ENCODE assay signal across 22 cellular contexts in the genomic region with DNA sequence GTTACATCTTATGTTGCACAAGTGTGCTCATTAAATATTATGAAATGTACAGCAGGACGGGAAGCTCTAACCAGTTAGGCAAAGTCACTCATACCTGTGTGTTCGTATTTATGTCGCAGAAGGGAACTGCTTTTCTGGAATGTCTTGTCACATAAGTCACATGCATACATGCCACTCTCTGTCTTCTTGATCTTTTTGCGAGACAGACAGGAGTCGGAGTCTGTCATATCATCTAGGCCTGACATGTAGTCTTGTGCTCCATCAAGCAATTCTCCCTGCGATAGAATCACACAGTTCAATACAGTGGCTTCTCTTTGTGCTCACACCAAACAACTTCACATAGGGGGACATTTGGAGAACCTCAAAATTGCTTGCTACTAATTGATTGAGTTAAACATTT.
DNase-seq lines count a peak whose midpoint lies in the region; ATAC-seq, FAIRE-seq and TF ChIP-seq lines count a peak whose summit lies in the region.
"Had no signal": no experiment of that assay in that cellular context is flagged by ENCODE, and none has a peak within 500 bp of the region (broad histone marks: within the 10 kb centered on the region; RNA-seq: fewer than 3 reads in every experiment).

No MANE protein-coding gene starts in this region.

- POLR2A ChIA-PET in A549 (lab: Yijun Ruan, JAX) = no interaction called here

- H3K27me3 Mint-ChIP-seq in effector memory CD8-positive, alpha-beta T cell = no peaks in the 10 kb centered on the region
- H3K27me3 Mint-ChIP-seq in stimulated activated memory B cell treated with anti-CD40 and anti-IgM and Interleukin-4, amounts not matched to agents 10 μg/mL and 1 μg/mL and 100 μg/mL, for 72 hours = no peaks in the 10 kb centered on the region

- DNase-seq in A549 (ENCODE audit: low read depth in 1 of 2, low spot score in 1 of 2) (no peak), SK-N-MC (ENCODE audit: low read depth, low spot score) (no peak), NCI-H2227 (lab: John Stamatoyannopoulos, UW; ENCODE audit: unreplicated experiment) (no peak), tibial nerve (ENCODE audit: low spot score in 2 of 2) (no peak), DMS153 (lab: John Stamatoyannopoulos, UW) (no peak)
- no peak for DNase-seq in effector memory CD8-positive, alpha-beta T cell
- DNase-seq: BE2C; CD4-positive, CD25-positive, alpha-beta regulatory T cell; DND-41; KG1; NCI-H1092; NCI-H1436; NCI-H187 treated with DMSO at 0.1 percent for 48 hours; NCI-H2227 treated with DMSO at 0.1 percent for 48 hours; NCI-H510A; NCI-H82 had no signal

- peak overlapping the region; percentile 14 to 39 for H3K27ac Mint-ChIP-seq in effector memory CD8-positive, alpha-beta T cell
- H3K27ac Mint-ChIP-seq in stimulated activated memory B cell treated with anti-CD40 and anti-IgM and Interleukin-4, amounts not matched to agents 10 μg/mL and 1 μg/mL and 100 μg/mL, for 72 hours = no peak overlapping the region
- H3K27ac Mint-ChIP-seq: CD4-positive, CD25-positive, alpha-beta regulatory T cell; GM23338 had no signal

- peaks cover 3 to 7% of the 10 kb centered on the region in 2 donors for H3K4me1 Mint-ChIP-seq in effector memory CD8-positive, alpha-beta T cell (ENCODE audit: low read depth in 2 of 2)
- peaks cover 6% of the 10 kb centered on the region for H3K4me1 Mint-ChIP-seq in stimulated activated memory B cell treated with anti-CD40 and anti-IgM and Interleukin-4, amounts not matched to agents 10 μg/mL and 1 μg/mL and 100 μg/mL, for 72 hours
- H3K4me1 Mint-ChIP-seq: CD4-positive, CD25-positive, alpha-beta regulatory T cell had no signal

- H3K9ac ChIP-seq in SK-N-MC (ENCODE audit: insufficient read length) = no peak overlapping the region

- no peak overlapping the region for H3K27ac ChIP-seq in A549
- H3K27ac ChIP-seq in SK-N-MC = 0 out of 2 replicates have a peak overlapping the region, but pooled peaks have one; percentile 22
- H3K27ac ChIP-seq in neutrophil = peak overlapping the region; percentile 78
- H3K27ac ChIP-seq in tibial nerve = peak overlapping the region in 1 of 4 donors; percentile 31

- H3K9me3 Mint-ChIP-seq in effector memory CD8-positive, alpha-beta T cell = no peaks in the 10 kb centered on the region
- H3K9me3 Mint-ChIP-seq in stimulated activated memory B cell treated with anti-CD40 and anti-IgM and Interleukin-4, amounts not matched to agents 10 μg/mL and 1 μg/mL and 100 μg/mL, for 72 hours = no peaks in the 10 kb centered on the region
- H3K9me3 Mint-ChIP-seq: GM23338 had no signal

- no peak overlapping the region for H3K4me3 ChIP-seq in A549
- no peak overlapping the region for H3K4me3 ChIP-seq in SK-N-MC
- H3K4me3 ChIP-seq in neutrophil (ENCODE audit: low read depth in 1 of 2, low read length in 1 of 2) = no peak overlapping the region
- no peak overlapping the region for H3K4me3 ChIP-seq in tibial nerve
- H3K4me3 ChIP-seq: GM12878, GM23338, HAP-1 had no signal

- ATAC-seq in A549 = no peak
- ATAC-seq in effector memory CD8-positive, alpha-beta T cell (replicated peaks) = no peak
- no peak for ATAC-seq in stimulated activated memory B cell treated with anti-CD40 and anti-IgM and Interleukin-4, amounts not matched to agents 10 μg/mL and 1 μg/mL and 100 μg/mL, for 72 hours
- ATAC-seq: GM12878, GM23338, Right ventricle myocardium inferior had no signal

- TF ChIP-seq CTCF in A549 (IDR thresholded peaks at IDR 0.05) (no peak), neutrophil (IDR thresholded peaks at IDR 0.05) (no peak), tibial nerve (IDR thresholded peaks at IDR 0.05) (no peak)

- TF ChIP-seq RAD21 in A549 (conservative IDR thresholded peaks at IDR 0.05 in 1 of 2, IDR thresholded peaks at IDR 0.05 in 1 of 2) = no peak

- H3K9me3 ChIP-seq in A549 (no peaks in the 10 kb centered on the region), SK-N-MC (ENCODE audit: low read depth, low read length) (no peaks in the 10 kb centered on the region), neutrophil (no peaks in the 10 kb centered on the region), tibial nerve (no peaks in the 10 kb centered on the region)
- H3K9me3 ChIP-seq: BE2C, HAP-1 had no signal

- no peaks in the 10 kb centered on the region for H3K4me1 ChIP-seq in A549
- peaks cover 23% of the 10 kb centered on the region in 2 experiments for H3K4me1 ChIP-seq in neutrophil (ENCODE audit: control insufficient read depth in 1 of 2, insufficient read depth in 1 of 2, low read depth in 1 of 2, low read length in 1 of 2)
- H3K4me1 ChIP-seq in tibial nerve = peaks cover 0 to 9% (median 0%) of the 10 kb centered on the region in 4 donors
- H3K4me1 ChIP-seq: BE2C, HAP-1 had no signal

- no peak overlapping the region for H3K4me3 Mint-ChIP-seq in effector memory CD8-positive, alpha-beta T cell
- no peak overlapping the region for H3K4me3 Mint-ChIP-seq in stimulated activated memory B cell treated with anti-CD40 and anti-IgM and Interleukin-4, amounts not matched to agents 10 μg/mL and 1 μg/mL and 100 μg/mL, for 72 hours
- H3K4me3 Mint-ChIP-seq: CD4-positive, CD25-positive, alpha-beta regulatory T cell; GM23338 had no signal

- no peak overlapping the region for H3K4me2 ChIP-seq in A549
- H3K4me2 ChIP-seq: GM23338 had no signal

- peak; percentile 7 for FAIRE-seq in A549 (lab: Jason Lieb, UNC)
- FAIRE-seq: GM12878 had no signal

- no peaks in the 10 kb centered on the region for H3K27me3 ChIP-seq in neutrophil
- no peaks in the 10 kb centered on the region for H3K27me3 ChIP-seq in tibial nerve
- H3K27me3 ChIP-seq: BE2C had no signal

- H3K36me3 Mint-ChIP-seq in effector memory CD8-positive, alpha-beta T cell (ENCODE audit: insufficient read depth) = peaks cover 65% of the 10 kb centered on the region
- peaks cover 54% of the 10 kb centered on the region for H3K36me3 Mint-ChIP-seq in stimulated activated memory B cell treated with anti-CD40 and anti-IgM and Interleukin-4, amounts not matched to agents 10 μg/mL and 1 μg/mL and 100 μg/mL, for 72 hours
- H3K36me3 Mint-ChIP-seq: CD4-positive, CD25-positive, alpha-beta regulatory T cell had no signal

- TF ChIP-seq POLR2A in A549 (IDR thresholded peaks at IDR 0.05; ENCODE audit: low read length) = no peak
- TF ChIP-seq POLR2A in tibial nerve (IDR thresholded peaks at IDR 0.05) = no peak

- 94% methylated on average over 6 of the region's 6 CpGs for WGBS in A549 (ENCODE audit: missing lambda C conversion rate)
- 93 to 95% methylated on average over 6 of the region's 6 CpGs for WGBS in tibial nerve, 2 donors

- CTCF ChIA-PET in A549 (lab: Yijun Ruan, JAX) = interaction anchor here (0.7 to 1.0 kb wide), 2 partner anchors 9 to 644 kb away, joined by 3 to 4 read pairs; no protein-coding TSS in a partner anchor

- H3K36me3 ChIP-seq in SK-N-MC (ENCODE audit: insufficient read depth, low read length) (peaks cover 98% of the 10 kb centered on the region), neutrophil (peaks cover 48% of the 10 kb centered on the region), tibial nerve (peaks cover 4 to 88% (median 7%) of the 10 kb centered on the region in 3 donors)

- TF ChIP-seq EP300 in A549 (IDR thresholded peaks at IDR 0.05) (no peak), tibial nerve (IDR thresholded peaks at IDR 0.05) (no peak)

TF ChIP-seq in A549, 52 proteins besides CTCF, POLR2A, EP300 and RAD21 (continues in another document):
- TF ChIP-seq JUNB (IDR thresholded peaks at IDR 0.05) = no peak
- no peak for TF ChIP-seq USF2 (IDR thresholded peaks at IDR 0.05)
- no peak for TF ChIP-seq TFCP2L1 (CRISPR knock-in tag; IDR thresholded peaks at IDR 0.05)
- TF ChIP-seq TP53 (CRISPR knock-in tag; IDR thresholded peaks at IDR 0.05) = no peak
- TF ChIP-seq HOXB5 (CRISPR knock-in tag; IDR thresholded peaks at IDR 0.05) = no peak
- TF ChIP-seq REST (IDR thresholded peaks at IDR 0.05) = no peak
- TF ChIP-seq BCL3 (IDR thresholded peaks at IDR 0.05) = no peak
- TF ChIP-seq RARB (CRISPR knock-in tag; IDR thresholded peaks at IDR 0.05) = no peak

Comparison
In these comparisons a context has a peak if more than half of its experiments do, and no peak if none do; other contexts are left out.
1. H3K27ac ChIP-seq: peak in SK-N-MC (single experiment) and neutrophil (single experiment); none in A549 (0 of 2).